In the genomic region with DNA sequence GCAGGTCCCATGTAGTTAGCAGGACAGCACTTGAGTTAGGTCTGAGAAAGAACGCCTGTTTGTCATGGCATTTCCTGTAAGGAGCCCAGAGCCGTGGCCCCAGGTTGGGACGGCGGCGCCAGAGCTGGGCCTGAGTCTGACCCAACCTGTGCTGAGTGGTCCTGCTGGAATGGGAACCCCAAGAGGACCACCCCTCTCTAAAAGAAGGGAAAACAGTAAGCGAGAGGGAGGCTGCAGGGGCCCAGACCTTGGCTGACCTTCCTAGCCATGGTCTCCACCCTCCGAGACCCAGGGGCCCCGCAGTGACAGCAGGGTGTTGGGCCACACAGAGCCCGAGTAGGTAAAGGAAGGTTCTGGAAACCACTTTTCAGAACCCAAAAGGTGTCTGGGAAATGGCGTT, we compare ENCODE assay signal across 23 cellular contexts. TPM values are rescaled to one million over a fixed set of nuclear protein-coding genes. Genes with fewer than 3 reads are reported as not detected.
DNase-seq lines count a peak whose midpoint lies in the region; ATAC-seq, FAIRE-seq and TF ChIP-seq lines count a peak whose summit lies in the region.
"Had no signal": no experiment of that assay in that cellular context is flagged by ENCODE, and none has a peak within 500 bp of the region (broad histone marks: within the 10 kb centered on the region; RNA-seq: fewer than 3 reads in every experiment).

No MANE protein-coding gene starts in this region.

- no peak for TF ChIP-seq EP300 in H1 (IDR thresholded peaks at IDR 0.05; ENCODE audit: borderline replicate concordance in 1 of 2, low read depth in 2 of 2, low read length in 2 of 2)

- TF ChIP-seq RAD21 in H1 (IDR thresholded peaks at IDR 0.05 in 1 of 2, conservative IDR thresholded peaks at IDR 0.05 in 1 of 2; ENCODE audit: low read depth in 2 of 2, low read length in 2 of 2), result no peak

- peak overlapping the region; percentile 86 for H3K27ac ChIP-seq in KMS-11
- no peak overlapping the region; the same call in 1 of the 2 replicates for H3K27ac ChIP-seq in H1 (ENCODE audit: low read depth, low read length)
- peak overlapping the region; percentile 95 to 100 (median 99) for H3K27ac ChIP-seq in gastrocnemius medialis
- H3K27ac ChIP-seq: Peyer's patch had no signal

- TF ChIP-seq POLR2A in H1 (IDR thresholded peaks at IDR 0.05; ENCODE audit: control extremely low read depth in 1 of 2, low read depth in 2 of 2, low read length in 2 of 2) (no peak), gastrocnemius medialis (IDR thresholded peaks at IDR 0.05) (no peak)

- no peak overlapping the region for H3K18ac ChIP-seq in H1 (ENCODE audit: extremely low read depth, low read length)

- H2BK5ac ChIP-seq in H1 (ENCODE audit: low read depth, low read length), result no peak overlapping the region

- DNase-seq in activated naive CD8-positive, alpha-beta T cell treated with anti-CD3 and anti-CD28 coated beads, Interleukin-2, amount 10 ng/mL, durations not matched to agents 7 days and 5 days, result peak; percentile 24
- no peak for DNase-seq in activated naive CD8-positive, alpha-beta T cell treated with anti-CD3 and anti-CD28 coated beads for 36 hours
- DNase-seq in H1 (ENCODE audit: low read depth in 1 of 2, low spot score in 2 of 2) (no peak), gastrocnemius medialis (no peak), SKM-1 treated with dmso at 0.1 percent for 144 hours (lab: John Stamatoyannopoulos, UW; ENCODE audit: unreplicated experiment) (no peak), GM13976 (ENCODE audit: low spot score) (no peak)
- DNase-seq: Calu3, DMS79, GOT3, HFFc6, NCI-H1092 treated with DMSO at 0.1 percent for 48 hours, NCI-H1694 treated with DMSO at 0.1 percent for 48 hours, NCI-H446, SIG-M5 had no signal

- H3K79me2 ChIP-seq in KMS-11 (ENCODE audit: insufficient read depth, low read depth) (peaks cover 37% of the 10 kb centered on the region), H1 (ENCODE audit: control insufficient read depth in 1 of 2, insufficient read depth in 2 of 2, low read length in 2 of 2) (no peaks in the 10 kb centered on the region)

- CTCF ChIA-PET in H1 (lab: Charles Lee; ENCODE audit: partially characterized antibody), result interaction anchor here (0.6 to 2.5 kb wide), 11 partner anchors 10 to 164 kb away, joined by 3 to 18 read pairs (median 4); a partner anchor contains a TSS

- H3K9me3 Mint-ChIP-seq in activated naive CD8-positive, alpha-beta T cell treated with anti-CD3 and anti-CD28 coated beads, Interleukin-2, amount 10 ng/mL, durations not matched to agents 7 days and 5 days, result no peaks in the 10 kb centered on the region
- no peaks in the 10 kb centered on the region for H3K9me3 Mint-ChIP-seq in activated naive CD8-positive, alpha-beta T cell treated with anti-CD3 and anti-CD28 coated beads for 36 hours
- H3K9me3 Mint-ChIP-seq: CD4-positive, alpha-beta T cell; HFFc6 had no signal

- no peak for ATAC-seq in activated naive CD8-positive, alpha-beta T cell treated with anti-CD3 and anti-CD28 coated beads, Interleukin-2, amount 10 ng/mL, durations not matched to agents 7 days and 5 days (ENCODE audit: low read depth)
- no peak for ATAC-seq in gastrocnemius medialis
- no peak for ATAC-seq in GM19467 (IDR thresholded peaks at IDR 0.05; ENCODE audit: unreplicated experiment)

- no peak for FAIRE-seq in H1 (lab: Jason Lieb, UNC)
- FAIRE-seq: A204.1, G401.6 had no signal

- no peak overlapping the region for H2BK20ac ChIP-seq in H1 (ENCODE audit: low read length)

- POLR2A ChIA-PET in activated naive CD8-positive, alpha-beta T cell treated with anti-CD3 and anti-CD28 coated beads, Interleukin-2, amount 10 ng/mL, durations not matched to agents 7 days and 5 days (lab: Charles Lee), result no interaction called here
- POLR2A ChIA-PET in H1 (lab: Charles Lee; ENCODE audit: partially characterized antibody), result no interaction called here

- no peak for TF ChIP-seq CTCF in KMS-11 (conservative IDR thresholded peaks at IDR 0.05; ENCODE audit: low read depth, low read length)
- TF ChIP-seq CTCF in H1 (IDR thresholded peaks at IDR 0.05; ENCODE audit: control extremely low read depth in 1 of 3, insufficient read depth in 1 of 3, low read depth in 1 of 3, low read length in 3 of 3), result no peak
- no peak for TF ChIP-seq CTCF in gastrocnemius medialis (IDR thresholded peaks at IDR 0.05 in 4 of 5, conservative IDR thresholded peaks at IDR 0.05 in 1 of 5)
- no peak for TF ChIP-seq CTCF in GM13976 (IDR thresholded peaks at IDR 0.05; ENCODE audit: borderline replicate concordance, control extremely low read depth, extremely low read depth, insufficient read depth, missing control alignments)

- no peak overlapping the region for H3K23ac ChIP-seq in H1 (ENCODE audit: insufficient read length)

- no peak overlapping the region for H3K4me3 Mint-ChIP-seq in activated naive CD8-positive, alpha-beta T cell treated with anti-CD3 and anti-CD28 coated beads, Interleukin-2, amount 10 ng/mL, durations not matched to agents 7 days and 5 days
- no peak overlapping the region for H3K4me3 Mint-ChIP-seq in activated naive CD8-positive, alpha-beta T cell treated with anti-CD3 and anti-CD28 coated beads for 36 hours
- H3K4me3 Mint-ChIP-seq: CD4-positive, alpha-beta T cell; HFFc6 had no signal

- H3K4me1 Mint-ChIP-seq in activated naive CD8-positive, alpha-beta T cell treated with anti-CD3 and anti-CD28 coated beads, Interleukin-2, amount 10 ng/mL, durations not matched to agents 7 days and 5 days, result peaks cover 8% of the 10 kb centered on the region
- H3K4me1 Mint-ChIP-seq in activated naive CD8-positive, alpha-beta T cell treated with anti-CD3 and anti-CD28 coated beads for 36 hours, result peaks cover 11% of the 10 kb centered on the region

- H3K27me3 Mint-ChIP-seq in activated naive CD8-positive, alpha-beta T cell treated with anti-CD3 and anti-CD28 coated beads, Interleukin-2, amount 10 ng/mL, durations not matched to agents 7 days and 5 days, result no peaks in the 10 kb centered on the region
- H3K27me3 Mint-ChIP-seq in activated naive CD8-positive, alpha-beta T cell treated with anti-CD3 and anti-CD28 coated beads for 36 hours, result no peaks in the 10 kb centered on the region

- H2BK15ac ChIP-seq in H1 (ENCODE audit: low read length), result peak overlapping the region; percentile 25; the same call in 1 of the 2 replicates

- H4K91ac ChIP-seq in H1 (replicated peaks; ENCODE audit: insufficient read length, low read length), result no peak overlapping the region

- H3K4me3 ChIP-seq in KMS-11 (IDR thresholded peaks at IDR 0.05; ENCODE audit: insufficient read depth, low read depth, low read length), result no peak overlapping the region
- H3K4me3 ChIP-seq in H1 (ENCODE audit: extremely low read depth in 1 of 4, insufficient read depth in 2 of 4, low read depth in 3 of 4, low read length in 4 of 4), result no peak overlapping the region
- H3K4me3 ChIP-seq in gastrocnemius medialis, result no peak overlapping the region
- H3K4me3 ChIP-seq: K562, Peyer's patch had no signal

- no peaks in the 10 kb centered on the region; the same call in 1 of the 2 replicates for H3K36me3 ChIP-seq in KMS-11 (ENCODE audit: insufficient read depth)
- no peaks in the 10 kb centered on the region for H3K36me3 ChIP-seq in H1 (ENCODE audit: control insufficient read depth in 2 of 4, insufficient read depth in 4 of 4, low read length in 3 of 4)
- H3K36me3 ChIP-seq in gastrocnemius medialis, result no peaks in the 10 kb centered on the region
- H3K36me3 ChIP-seq: Peyer's patch had no signal

- H2BK12ac ChIP-seq in H1 (ENCODE audit: low read depth, low read length), result peak overlapping the region; percentile 39; the same call in 1 of the 2 replicates

- no peak overlapping the region for H3K27ac Mint-ChIP-seq in activated naive CD8-positive, alpha-beta T cell treated with anti-CD3 and anti-CD28 coated beads, Interleukin-2, amount 10 ng/mL, durations not matched to agents 7 days and 5 days
- H3K27ac Mint-ChIP-seq in activated naive CD8-positive, alpha-beta T cell treated with anti-CD3 and anti-CD28 coated beads for 36 hours, result no peak overlapping the region
- H3K27ac Mint-ChIP-seq: CD4-positive, alpha-beta T cell; HFFc6 had no signal

- no peak overlapping the region for H4K8ac ChIP-seq in H1 (ENCODE audit: extremely low read depth, insufficient read depth, low read length)

- H2AK5ac ChIP-seq in H1 (ENCODE audit: low read depth, low read length), result no peak overlapping the region

- no peak overlapping the region for H3K56ac ChIP-seq in H1 (replicated peaks; ENCODE audit: insufficient read length, low read depth, low read length)

- 98% methylated on average over 9 of the region's 10 CpGs; no CpG with 5 or more reads in 1 of the 2 experiments for WGBS in H1 (ENCODE audit: extremely low coverage in 1 of 2, insufficient coverage in 1 of 2, insufficient read length in 1 of 2, insufficient replicate concordance in 2 of 2, low coverage in 1 of 2, low lambda C conversion rate in 2 of 2, missing lambda C conversion rate in 1 of 2), 2 experiments

- H3K4me1 ChIP-seq in KMS-11 (ENCODE audit: low read depth, poor library complexity, severe bottlenecking), result peaks cover 54% of the 10 kb centered on the region
- H3K4me1 ChIP-seq in H1 (replicated peaks in 1 of 4; ENCODE audit: control insufficient read depth in 3 of 4, insufficient read depth in 4 of 4, low read length in 3 of 4), result peaks cover 0 to 12% (median 9%) of the 10 kb centered on the region in 4 experiments; a peak in 5 of 7 replicates
- peaks cover 57 to 64% of the 10 kb centered on the region in 2 donors for H3K4me1 ChIP-seq in gastrocnemius medialis

- intact Hi-C loops in gastrocnemius medialis (cut with DNase I; ENCODE audit: low total_unique reads), result no loop called here

- H3K4ac ChIP-seq in H1 (replicated peaks; ENCODE audit: insufficient read length, low read depth, low read length), result no peak overlapping the region

- H3K27me3 ChIP-seq in KMS-11 (ENCODE audit: insufficient read depth, low read depth), result no peaks in the 10 kb centered on the region
- H3K27me3 ChIP-seq in H1 (replicated peaks in 1 of 4; ENCODE audit: control insufficient read depth in 3 of 4, extremely low read depth in 1 of 4, insufficient read depth in 3 of 4, low read length in 3 of 4), result no peaks in the 10 kb centered on the region
- H3K27me3 ChIP-seq in gastrocnemius medialis, result no peaks in the 10 kb centered on the region
- H3K27me3 ChIP-seq: Peyer's patch had no signal

- no peak overlapping the region for H2AFZ ChIP-seq in KMS-11 (ENCODE audit: low read depth)
- H2AFZ ChIP-seq in H1 (ENCODE audit: low read length), result no peak overlapping the region

- H3K9me3 ChIP-seq in H1 (ENCODE audit: insufficient read depth in 2 of 2, low read depth in 1 of 2, low read length in 1 of 2) (no peaks in the 10 kb centered on the region), gastrocnemius medialis (no peaks in the 10 kb centered on the region)
- H3K9me3 ChIP-seq: Peyer's patch had no signal

- H3K79me1 ChIP-seq in H1 (ENCODE audit: low read depth, low read length), result no peaks in the 10 kb centered on the region; the same call in 1 of the 2 replicates

- no peak overlapping the region for H4K5ac ChIP-seq in H1 (ENCODE audit: insufficient read length, low read depth, low read length)

- H3K4me2 ChIP-seq in KMS-11 (peak overlapping the region; percentile 99), H1 (ENCODE audit: insufficient read depth in 1 of 2, low read depth in 2 of 2, low read length in 2 of 2) (no peak overlapping the region)

- in situ Hi-C loops in gastrocnemius medialis (cut with MboI; ENCODE audit: low sequenced_read_pairs in 4 of 4) (no loop called here), GM13976 (cut with MboI; ENCODE audit: low sequenced_read_pairs, unreplicated experiment) (no loop called here)

- H3K9ac ChIP-seq in KMS-11 (peak overlapping the region; percentile 73; the same call in 1 of the 2 replicates), H1 (replicated peaks in 1 of 4; ENCODE audit: extremely low read depth in 1 of 4, low read depth in 3 of 4, low read length in 3 of 4) (no peak overlapping the region)

- H3K14ac ChIP-seq in H1 (ENCODE audit: insufficient read length), result no peak overlapping the region

- H3K36me3 Mint-ChIP-seq in activated naive CD8-positive, alpha-beta T cell treated with anti-CD3 and anti-CD28 coated beads, Interleukin-2, amount 10 ng/mL, durations not matched to agents 7 days and 5 days, result no peaks in the 10 kb centered on the region
- no peaks in the 10 kb centered on the region for H3K36me3 Mint-ChIP-seq in activated naive CD8-positive, alpha-beta T cell treated with anti-CD3 and anti-CD28 coated beads for 36 hours

- H4K20me1 ChIP-seq in KMS-11 (ENCODE audit: insufficient read depth) (no peaks in the 10 kb centered on the region), H1 (replicated peaks in 1 of 2; ENCODE audit: control insufficient read depth in 1 of 2, insufficient read depth in 2 of 2, low read length in 2 of 2) (peaks cover 3 to 12% of the 10 kb centered on the region in 2 experiments)

- no peaks in the 10 kb centered on the region for H3K23me2 ChIP-seq in H1 (ENCODE audit: low read depth, low read length)

- H2BK120ac ChIP-seq in H1 (replicated peaks; ENCODE audit: low read depth, low read length), result no peak overlapping the region

RNA-seq across cellular contexts. Expression of a gene that starts 1.8 kb away (rescaled TPM):
- total RNA-seq in activated naive CD8-positive, alpha-beta T cell treated with anti-CD3 and anti-CD28 coated beads, Interleukin-2, amount 10 ng/mL, durations not matched to agents 7 days and 5 days, result under 1 TPM; 0.37 to 0.44 TPM
- total RNA-seq in activated naive CD8-positive, alpha-beta T cell treated with anti-CD3 and anti-CD28 coated beads for 36 hours, result under 1 TPM in 1 of 2 experiments, not detected in 1; 0.23 TPM
- total RNA-seq in H1 (2021; fragmentation: NEBNext Ultra II Directional; extraction: Animal tissue kit (Norgen Biotek cat#: 25700)), result not detected in 2 replicates
- not detected in 2 replicates for polyA plus RNA-seq in H1 (2011; rRNA removed)
- not detected for polyA plus RNA-seq in H1 (2011; cell fraction: cytosol; rRNA removed)
- polyA plus RNA-seq in H1 (2011; cell fraction: nucleus; rRNA removed), result not detected
- polyA plus RNA-seq in H1 (2012, experiment 1 of 2), result not detected in 4 replicates
- not detected for polyA plus RNA-seq in H1 (2012, experiment 2 of 2)
- not detected for polyA plus RNA-seq in H1 (2013, experiment 1 of 2)
- not detected for polyA plus RNA-seq in H1 (2013, experiment 2 of 2)
- polyA minus RNA-seq in H1 (2011; rRNA and poly(A)+ RNA removed), result not detected in 2 replicates
- polyA minus RNA-seq in H1 (2011; cell fraction: cytosol; rRNA and poly(A)+ RNA removed), result not detected
- polyA minus RNA-seq in H1 (2011; cell fraction: nucleus; rRNA and poly(A)+ RNA removed), result not detected
- 10 to 100 TPM; 11.6 to 39.0 (median 27.2) TPM for total RNA-seq in gastrocnemius medialis
- total RNA-seq: Calu3, HFFc6, HT1080, K562, MCF 10A, Peyer's patch had no signal
- polyA plus RNA-seq: K562 had no signal

RNA-seq across cellular contexts. Expression of a gene that starts 28.5 kb away (rescaled TPM):
- total RNA-seq in activated naive CD8-positive, alpha-beta T cell treated with anti-CD3 and anti-CD28 coated beads, Interleukin-2, amount 10 ng/mL, durations not matched to agents 7 days and 5 days, result 1 to 10 TPM; 6.2 to 7.8 TPM
- 1 to 10 TPM; 5.3 to 5.9 TPM for total RNA-seq in activated naive CD8-positive, alpha-beta T cell treated with anti-CD3 and anti-CD28 coated beads for 36 hours
- total RNA-seq in H1 (2021; fragmentation: NEBNext Ultra II Directional; extraction: Animal tissue kit (Norgen Biotek cat#: 25700)), result 7.2 and 8.0 TPM in 2 replicates
- 2.9 and 3.4 TPM in 2 replicates for polyA plus RNA-seq in H1 (2011; rRNA removed)
- 3.9 TPM for polyA plus RNA-seq in H1 (2011; cell fraction: cytosol; rRNA removed)
- 4.5 TPM for polyA plus RNA-seq in H1 (2011; cell fraction: nucleus; rRNA removed)
- polyA plus RNA-seq in H1 (2012, experiment 1 of 2), result 4.7 to 6.8 TPM (median 5.7 TPM) in 4 replicates
- polyA plus RNA-seq in H1 (2012, experiment 2 of 2), result 1.6 TPM
- 4.8 TPM for polyA plus RNA-seq in H1 (2013, experiment 1 of 2)
- polyA plus RNA-seq in H1 (2013, experiment 2 of 2), result 5.6 TPM
- polyA minus RNA-seq in H1 (2011; rRNA and poly(A)+ RNA removed), result 3.1 and 3.8 TPM in 2 replicates
- polyA minus RNA-seq in H1 (2011; cell fraction: cytosol; rRNA and poly(A)+ RNA removed), result 3.6 TPM
- polyA minus RNA-seq in H1 (2011; cell fraction: nucleus; rRNA and poly(A)+ RNA removed), result 6.9 TPM
- total RNA-seq in gastrocnemius medialis, result 10 to 100 TPM in 1 of 4 donors, 1 to 10 TPM in 3; 5.7 to 11.1 (median 7.8) TPM

RNA-seq across cellular contexts. Expression of a gene that starts 28.6 kb away (rescaled TPM):
- total RNA-seq in activated naive CD8-positive, alpha-beta T cell treated with anti-CD3 and anti-CD28 coated beads, Interleukin-2, amount 10 ng/mL, durations not matched to agents 7 days and 5 days, result 100 to 1,000 TPM; 167 to 172 TPM
- total RNA-seq in activated naive CD8-positive, alpha-beta T cell treated with anti-CD3 and anti-CD28 coated beads for 36 hours, result 100 to 1,000 TPM; 146 to 149 TPM
- 86.1 and 87.3 TPM in 2 replicates for total RNA-seq in H1 (2021; fragmentation: NEBNext Ultra II Directional; extraction: Animal tissue kit (Norgen Biotek cat#: 25700))
- 59.7 and 80.6 TPM in 2 replicates for polyA plus RNA-seq in H1 (2011; rRNA removed)
- polyA plus RNA-seq in H1 (2011; cell fraction: cytosol; rRNA removed), result 67.8 TPM
- 130 TPM for polyA plus RNA-seq in H1 (2011; cell fraction: nucleus; rRNA removed)
- polyA plus RNA-seq in H1 (2012, experiment 1 of 2), result 86.7 to 111 TPM (median 100 TPM) in 4 replicates
- polyA plus RNA-seq in H1 (2012, experiment 2 of 2), result 40.5 TPM
- 113 TPM for polyA plus RNA-seq in H1 (2013, experiment 1 of 2)
- polyA plus RNA-seq in H1 (2013, experiment 2 of 2), result 113 TPM
- polyA minus RNA-seq in H1 (2011; rRNA and poly(A)+ RNA removed), result 125 and 144 TPM in 2 replicates
- 67.0 TPM for polyA minus RNA-seq in H1 (2011; cell fraction: cytosol; rRNA and poly(A)+ RNA removed)
- polyA minus RNA-seq in H1 (2011; cell fraction: nucleus; rRNA and poly(A)+ RNA removed), result 99.3 TPM
- 100 to 1,000 TPM; 146 to 277 (median 207) TPM for total RNA-seq in gastrocnemius medialis

Comparison
In these comparisons a context has a peak if more than half of its experiments do, and no peak if none do; other contexts are left out.
1. RNA of a gene that starts 1.8 kb away (total RNA-seq): 11.6 to 39.0 TPM in gastrocnemius medialis; 0.37 to 0.44 TPM in activated naive CD8-positive, alpha-beta T cell treated with anti-CD3 and anti-CD28 coated beads, Interleukin-2, amount 10 ng/mL, durations not matched to agents 7 days and 5 days, 0.23 TPM in activated naive CD8-positive, alpha-beta T cell treated with anti-CD3 and anti-CD28 coated beads for 36 hours and not detected in H1; every median in the first group is over 4 times any median in the second.